In the genomic region with DNA sequence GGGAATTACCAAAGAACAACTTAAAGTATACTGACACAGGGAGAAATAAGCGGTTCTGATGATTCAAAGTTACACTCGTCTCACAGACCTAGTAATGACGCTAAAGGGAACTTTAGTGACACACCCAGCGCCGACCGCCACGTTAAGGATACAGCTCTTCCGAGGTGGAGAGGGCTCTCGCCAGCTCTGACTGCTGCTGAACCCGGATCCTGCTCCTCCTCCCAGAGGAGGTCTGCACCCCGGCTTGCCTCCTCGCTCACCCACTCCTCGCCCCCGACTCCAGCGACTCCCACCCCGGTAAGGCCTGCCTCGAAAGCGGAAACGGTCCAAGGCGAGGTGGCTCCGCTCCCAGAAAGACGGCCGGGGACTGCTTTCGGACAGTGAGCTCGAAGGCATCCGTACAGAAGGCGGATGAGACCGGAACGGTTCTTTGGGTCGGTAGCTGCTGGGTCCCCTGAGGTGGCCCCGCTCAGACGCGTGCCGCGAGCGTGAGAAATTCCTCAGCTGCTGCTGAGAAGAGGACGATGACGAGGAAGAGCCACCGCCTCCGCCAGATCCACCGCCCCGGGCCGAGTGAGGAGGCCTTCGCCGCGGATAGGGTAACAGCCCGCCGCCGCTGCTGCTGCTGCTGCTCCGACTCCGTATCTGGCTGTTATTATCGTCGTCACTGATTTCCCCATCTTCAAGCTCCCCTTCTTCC, we compare ENCODE assay signal across 1 cellular context.
TF ChIP-seq lines count a peak whose summit lies in the region.

No MANE protein-coding gene starts in this region.

TF ChIP-seq in HepG2, 621 proteins besides CTCF, POLR2A, EP300 and RAD21 (continued from another document and continues in another):
- TF ChIP-seq, protein P1, sequence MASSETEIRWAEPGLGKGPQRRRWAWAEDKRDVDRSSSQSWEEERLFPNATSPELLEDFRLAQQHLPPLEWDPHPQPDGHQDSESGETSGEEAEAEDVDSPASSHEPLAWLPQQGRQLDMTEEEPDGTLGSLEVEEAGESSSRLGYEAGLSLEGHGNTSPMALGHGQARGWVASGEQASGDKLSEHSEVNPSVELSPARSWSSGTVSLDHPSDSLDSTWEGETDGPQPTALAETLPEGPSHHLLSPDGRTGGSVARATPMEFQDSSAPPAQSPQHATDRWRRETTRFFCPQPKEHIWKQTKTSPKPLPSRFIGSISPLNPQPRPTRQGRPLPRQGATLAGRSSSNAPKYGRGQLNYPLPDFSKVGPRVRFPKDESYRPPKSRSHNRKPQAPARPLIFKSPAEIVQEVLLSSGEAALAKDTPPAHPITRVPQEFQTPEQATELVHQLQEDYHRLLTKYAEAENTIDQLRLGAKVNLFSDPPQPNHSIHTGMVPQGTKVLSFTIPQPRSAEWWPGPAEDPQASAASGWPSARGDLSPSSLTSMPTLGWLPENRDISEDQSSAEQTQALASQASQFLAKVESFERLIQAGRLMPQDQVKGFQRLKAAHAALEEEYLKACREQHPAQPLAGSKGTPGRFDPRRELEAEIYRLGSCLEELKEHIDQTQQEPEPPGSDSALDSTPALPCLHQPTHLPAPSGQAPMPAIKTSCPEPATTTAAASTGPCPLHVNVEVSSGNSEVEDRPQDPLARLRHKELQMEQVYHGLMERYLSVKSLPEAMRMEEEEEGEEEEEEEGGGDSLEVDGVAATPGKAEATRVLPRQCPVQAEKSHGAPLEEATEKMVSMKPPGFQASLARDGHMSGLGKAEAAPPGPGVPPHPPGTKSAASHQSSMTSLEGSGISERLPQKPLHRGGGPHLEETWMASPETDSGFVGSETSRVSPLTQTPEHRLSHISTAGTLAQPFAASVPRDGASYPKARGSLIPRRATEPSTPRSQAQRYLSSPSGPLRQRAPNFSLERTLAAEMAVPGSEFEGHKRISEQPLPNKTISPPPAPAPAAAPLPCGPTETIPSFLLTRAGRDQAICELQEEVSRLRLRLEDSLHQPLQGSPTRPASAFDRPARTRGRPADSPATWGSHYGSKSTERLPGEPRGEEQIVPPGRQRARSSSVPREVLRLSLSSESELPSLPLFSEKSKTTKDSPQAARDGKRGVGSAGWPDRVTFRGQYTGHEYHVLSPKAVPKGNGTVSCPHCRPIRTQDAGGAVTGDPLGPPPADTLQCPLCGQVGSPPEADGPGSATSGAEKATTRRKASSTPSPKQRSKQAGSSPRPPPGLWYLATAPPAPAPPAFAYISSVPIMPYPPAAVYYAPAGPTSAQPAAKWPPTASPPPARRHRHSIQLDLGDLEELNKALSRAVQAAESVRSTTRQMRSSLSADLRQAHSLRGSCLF (CRISPR knock-in tag; IDR thresholded peaks at IDR 0.05; ENCODE audit: borderline replicate concordance): 0 out of 2 replicates have a peak, but pooled peaks have one; percentile 42
- 0 out of 2 replicates have a peak, but pooled peaks have one; percentile 26 for TF ChIP-seq ZNF589 (CRISPR knock-in tag; conservative IDR thresholded peaks at IDR 0.05)
- TF ChIP-seq, protein P2, sequence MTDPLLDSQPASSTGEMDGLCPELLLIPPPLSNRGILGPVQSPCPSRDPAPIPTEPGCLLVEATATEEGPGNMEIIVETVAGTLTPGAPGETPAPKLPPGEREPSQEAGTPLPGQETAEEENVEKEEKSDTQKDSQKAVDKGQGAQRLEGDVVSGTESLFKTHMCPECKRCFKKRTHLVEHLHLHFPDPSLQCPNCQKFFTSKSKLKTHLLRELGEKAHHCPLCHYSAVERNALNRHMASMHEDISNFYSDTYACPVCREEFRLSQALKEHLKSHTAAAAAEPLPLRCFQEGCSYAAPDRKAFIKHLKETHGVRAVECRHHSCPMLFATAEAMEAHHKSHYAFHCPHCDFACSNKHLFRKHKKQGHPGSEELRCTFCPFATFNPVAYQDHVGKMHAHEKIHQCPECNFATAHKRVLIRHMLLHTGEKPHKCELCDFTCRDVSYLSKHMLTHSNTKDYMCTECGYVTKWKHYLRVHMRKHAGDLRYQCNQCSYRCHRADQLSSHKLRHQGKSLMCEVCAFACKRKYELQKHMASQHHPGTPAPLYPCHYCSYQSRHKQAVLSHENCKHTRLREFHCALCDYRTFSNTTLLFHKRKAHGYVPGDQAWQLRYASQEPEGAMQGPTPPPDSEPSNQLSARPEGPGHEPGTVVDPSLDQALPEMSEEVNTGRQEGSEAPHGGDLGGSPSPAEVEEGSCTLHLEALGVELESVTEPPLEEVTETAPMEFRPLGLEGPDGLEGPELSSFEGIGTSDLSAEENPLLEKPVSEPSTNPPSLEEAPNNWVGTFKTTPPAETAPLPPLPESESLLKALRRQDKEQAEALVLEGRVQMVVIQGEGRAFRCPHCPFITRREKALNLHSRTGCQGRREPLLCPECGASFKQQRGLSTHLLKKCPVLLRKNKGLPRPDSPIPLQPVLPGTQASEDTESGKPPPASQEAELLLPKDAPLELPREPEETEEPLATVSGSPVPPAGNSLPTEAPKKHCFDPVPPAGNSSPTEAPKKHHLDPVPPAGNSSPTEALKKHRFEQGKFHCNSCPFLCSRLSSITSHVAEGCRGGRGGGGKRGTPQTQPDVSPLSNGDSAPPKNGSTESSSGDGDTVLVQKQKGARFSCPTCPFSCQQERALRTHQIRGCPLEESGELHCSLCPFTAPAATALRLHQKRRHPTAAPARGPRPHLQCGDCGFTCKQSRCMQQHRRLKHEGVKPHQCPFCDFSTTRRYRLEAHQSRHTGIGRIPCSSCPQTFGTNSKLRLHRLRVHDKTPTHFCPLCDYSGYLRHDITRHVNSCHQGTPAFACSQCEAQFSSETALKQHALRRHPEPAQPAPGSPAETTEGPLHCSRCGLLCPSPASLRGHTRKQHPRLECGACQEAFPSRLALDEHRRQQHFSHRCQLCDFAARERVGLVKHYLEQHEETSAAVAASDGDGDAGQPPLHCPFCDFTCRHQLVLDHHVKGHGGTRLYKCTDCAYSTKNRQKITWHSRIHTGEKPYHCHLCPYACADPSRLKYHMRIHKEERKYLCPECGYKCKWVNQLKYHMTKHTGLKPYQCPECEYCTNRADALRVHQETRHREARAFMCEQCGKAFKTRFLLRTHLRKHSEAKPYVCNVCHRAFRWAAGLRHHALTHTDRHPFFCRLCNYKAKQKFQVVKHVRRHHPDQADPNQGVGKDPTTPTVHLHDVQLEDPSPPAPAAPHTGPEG (CRISPR knock-in tag; IDR thresholded peaks at IDR 0.05): 0 out of 2 replicates have a peak, but pooled peaks have one; percentile 8
- TF ChIP-seq, protein P3, sequence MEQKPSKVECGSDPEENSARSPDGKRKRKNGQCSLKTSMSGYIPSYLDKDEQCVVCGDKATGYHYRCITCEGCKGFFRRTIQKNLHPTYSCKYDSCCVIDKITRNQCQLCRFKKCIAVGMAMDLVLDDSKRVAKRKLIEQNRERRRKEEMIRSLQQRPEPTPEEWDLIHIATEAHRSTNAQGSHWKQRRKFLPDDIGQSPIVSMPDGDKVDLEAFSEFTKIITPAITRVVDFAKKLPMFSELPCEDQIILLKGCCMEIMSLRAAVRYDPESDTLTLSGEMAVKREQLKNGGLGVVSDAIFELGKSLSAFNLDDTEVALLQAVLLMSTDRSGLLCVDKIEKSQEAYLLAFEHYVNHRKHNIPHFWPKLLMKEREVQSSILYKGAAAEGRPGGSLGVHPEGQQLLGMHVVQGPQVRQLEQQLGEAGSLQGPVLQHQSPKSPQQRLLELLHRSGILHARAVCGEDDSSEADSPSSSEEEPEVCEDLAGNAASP (CRISPR knock-in tag; IDR thresholded peaks at IDR 0.05; ENCODE audit: borderline replicate concordance): 0 out of 2 replicates have a peak, but pooled peaks have one; percentile 8
- TF ChIP-seq DPF2 (CRISPR knock-in tag; IDR thresholded peaks at IDR 0.05; ENCODE audit: borderline replicate concordance, low read depth): no peak
- TF ChIP-seq POLR2AphosphoS2 (IDR thresholded peaks at IDR 0.05; ENCODE audit: low read depth, low read length): no peak
- peak; percentile 63 for TF ChIP-seq ZC3H13 (CRISPR knock-in tag; IDR thresholded peaks at IDR 0.05)
- TF ChIP-seq SMARCC2 (IDR thresholded peaks at IDR 0.05): no peak
- TF ChIP-seq ZNF230 (CRISPR knock-in tag; IDR thresholded peaks at IDR 0.05): peak; percentile 49; the same call in 1 of the 2 replicates
- TF ChIP-seq ZNF83 (CRISPR knock-in tag; IDR thresholded peaks at IDR 0.05; ENCODE audit: borderline replicate concordance): no peak
- TF ChIP-seq, protein P4, sequence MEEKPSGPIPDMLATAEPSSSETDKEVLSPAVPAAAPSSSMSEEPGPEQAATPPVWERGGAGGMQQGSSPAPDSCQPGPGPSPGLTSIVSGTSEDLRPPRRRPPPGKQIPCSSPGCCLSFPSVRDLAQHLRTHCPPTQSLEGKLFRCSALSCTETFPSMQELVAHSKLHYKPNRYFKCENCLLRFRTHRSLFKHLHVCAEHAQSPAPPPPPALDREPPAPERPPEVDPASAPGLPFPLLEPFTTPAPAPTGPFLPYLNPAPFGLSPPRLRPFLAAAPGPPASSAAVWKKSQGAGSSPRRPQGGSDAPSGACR (CRISPR knock-in tag; IDR thresholded peaks at IDR 0.05): no peak
- no peak for TF ChIP-seq ZNF335 (CRISPR knock-in tag; IDR thresholded peaks at IDR 0.05)
- TF ChIP-seq, protein P5, sequence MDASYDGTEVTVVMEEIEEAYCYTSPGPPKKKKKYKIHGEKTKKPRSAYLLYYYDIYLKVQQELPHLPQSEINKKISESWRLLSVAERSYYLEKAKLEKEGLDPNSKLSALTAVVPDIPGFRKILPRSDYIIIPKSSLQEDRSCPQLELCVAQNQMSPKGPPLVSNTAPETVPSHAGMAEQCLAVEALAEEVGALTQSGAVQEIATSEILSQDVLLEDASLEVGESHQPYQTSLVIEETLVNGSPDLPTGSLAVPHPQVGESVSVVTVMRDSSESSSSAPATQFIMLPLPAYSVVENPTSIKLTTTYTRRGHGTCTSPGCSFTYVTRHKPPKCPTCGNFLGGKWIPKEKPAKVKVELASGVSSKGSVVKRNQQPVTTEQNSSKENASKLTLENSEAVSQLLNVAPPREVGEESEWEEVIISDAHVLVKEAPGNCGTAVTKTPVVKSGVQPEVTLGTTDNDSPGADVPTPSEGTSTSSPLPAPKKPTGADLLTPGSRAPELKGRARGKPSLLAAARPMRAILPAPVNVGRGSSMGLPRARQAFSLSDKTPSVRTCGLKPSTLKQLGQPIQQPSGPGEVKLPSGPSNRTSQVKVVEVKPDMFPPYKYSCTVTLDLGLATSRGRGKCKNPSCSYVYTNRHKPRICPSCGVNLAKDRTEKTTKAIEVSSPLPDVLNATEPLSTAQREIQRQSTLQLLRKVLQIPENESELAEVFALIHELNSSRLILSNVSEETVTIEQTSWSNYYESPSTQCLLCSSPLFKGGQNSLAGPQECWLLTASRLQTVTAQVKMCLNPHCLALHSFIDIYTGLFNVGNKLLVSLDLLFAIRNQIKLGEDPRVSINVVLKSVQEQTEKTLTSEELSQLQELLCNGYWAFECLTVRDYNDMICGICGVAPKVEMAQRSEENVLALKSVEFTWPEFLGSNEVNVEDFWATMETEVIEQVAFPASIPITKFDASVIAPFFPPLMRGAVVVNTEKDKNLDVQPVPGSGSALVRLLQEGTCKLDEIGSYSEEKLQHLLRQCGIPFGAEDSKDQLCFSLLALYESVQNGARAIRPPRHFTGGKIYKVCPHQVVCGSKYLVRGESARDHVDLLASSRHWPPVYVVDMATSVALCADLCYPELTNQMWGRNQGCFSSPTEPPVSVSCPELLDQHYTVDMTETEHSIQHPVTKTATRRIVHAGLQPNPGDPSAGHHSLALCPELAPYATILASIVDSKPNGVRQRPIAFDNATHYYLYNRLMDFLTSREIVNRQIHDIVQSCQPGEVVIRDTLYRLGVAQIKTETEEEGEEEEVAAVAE (CRISPR knock-in tag; IDR thresholded peaks at IDR 0.05; ENCODE audit: borderline replicate concordance): no peak
- no peak for TF ChIP-seq ZNF263 (CRISPR knock-in tag; IDR thresholded peaks at IDR 0.05)
- 0 out of 2 replicates have a peak, but pooled peaks have one; percentile 38 for TF ChIP-seq ZNF891 (CRISPR knock-in tag; IDR thresholded peaks at IDR 0.05)
- no peak for TF ChIP-seq NAIF1 (CRISPR knock-in tag; IDR thresholded peaks at IDR 0.05; ENCODE audit: borderline replicate concordance)
- 0 out of 2 replicates have a peak, but pooled peaks have one; percentile 3 for TF ChIP-seq IRF2 (CRISPR knock-in tag; IDR thresholded peaks at IDR 0.05)
- TF ChIP-seq, protein P6, sequence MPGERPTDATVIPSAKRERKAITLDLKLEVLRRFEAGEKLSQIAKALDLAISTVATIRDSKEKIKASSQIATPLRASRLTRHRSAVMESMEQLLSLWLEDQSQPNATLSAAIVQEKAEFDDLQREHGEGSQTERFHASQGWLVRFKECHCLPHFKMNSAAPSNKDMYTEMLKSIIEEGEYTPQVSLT (CRISPR knock-in tag; IDR thresholded peaks at IDR 0.05; ENCODE audit: borderline replicate concordance, low read depth): no peak
- TF ChIP-seq TCF7L2 (IDR thresholded peaks at IDR 0.05; ENCODE audit: low read depth, low read length): no peak
- no peak for TF ChIP-seq ZFP62 (CRISPR knock-in tag; IDR thresholded peaks at IDR 0.05)
- no peak for TF ChIP-seq ZNF564 (CRISPR knock-in tag; IDR thresholded peaks at IDR 0.05)
- no peak for TF ChIP-seq FOXM1 (CRISPR knock-in tag; IDR thresholded peaks at IDR 0.05)
- no peak for TF ChIP-seq EED (CRISPR knock-in tag; IDR thresholded peaks at IDR 0.05)
- TF ChIP-seq, protein P7, sequence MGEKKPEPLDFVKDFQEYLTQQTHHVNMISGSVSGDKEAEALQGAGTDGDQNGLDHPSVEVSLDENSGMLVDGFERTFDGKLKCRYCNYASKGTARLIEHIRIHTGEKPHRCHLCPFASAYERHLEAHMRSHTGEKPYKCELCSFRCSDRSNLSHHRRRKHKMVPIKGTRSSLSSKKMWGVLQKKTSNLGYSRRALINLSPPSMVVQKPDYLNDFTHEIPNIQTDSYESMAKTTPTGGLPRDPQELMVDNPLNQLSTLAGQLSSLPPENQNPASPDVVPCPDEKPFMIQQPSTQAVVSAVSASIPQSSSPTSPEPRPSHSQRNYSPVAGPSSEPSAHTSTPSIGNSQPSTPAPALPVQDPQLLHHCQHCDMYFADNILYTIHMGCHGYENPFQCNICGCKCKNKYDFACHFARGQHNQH (CRISPR knock-in tag; IDR thresholded peaks at IDR 0.05): no peak
- TF ChIP-seq PRPF4 (IDR thresholded peaks at IDR 0.05; ENCODE audit: low read depth, low read length, poor library complexity, severe bottlenecking): no peak
- TF ChIP-seq ZNF572 (CRISPR knock-in tag; IDR thresholded peaks at IDR 0.05): no peak
- 0 out of 2 replicates have a peak, but pooled peaks have one; percentile 33 for TF ChIP-seq TGIF2 (CRISPR knock-in tag; IDR thresholded peaks at IDR 0.05)
- TF ChIP-seq, protein P8, sequence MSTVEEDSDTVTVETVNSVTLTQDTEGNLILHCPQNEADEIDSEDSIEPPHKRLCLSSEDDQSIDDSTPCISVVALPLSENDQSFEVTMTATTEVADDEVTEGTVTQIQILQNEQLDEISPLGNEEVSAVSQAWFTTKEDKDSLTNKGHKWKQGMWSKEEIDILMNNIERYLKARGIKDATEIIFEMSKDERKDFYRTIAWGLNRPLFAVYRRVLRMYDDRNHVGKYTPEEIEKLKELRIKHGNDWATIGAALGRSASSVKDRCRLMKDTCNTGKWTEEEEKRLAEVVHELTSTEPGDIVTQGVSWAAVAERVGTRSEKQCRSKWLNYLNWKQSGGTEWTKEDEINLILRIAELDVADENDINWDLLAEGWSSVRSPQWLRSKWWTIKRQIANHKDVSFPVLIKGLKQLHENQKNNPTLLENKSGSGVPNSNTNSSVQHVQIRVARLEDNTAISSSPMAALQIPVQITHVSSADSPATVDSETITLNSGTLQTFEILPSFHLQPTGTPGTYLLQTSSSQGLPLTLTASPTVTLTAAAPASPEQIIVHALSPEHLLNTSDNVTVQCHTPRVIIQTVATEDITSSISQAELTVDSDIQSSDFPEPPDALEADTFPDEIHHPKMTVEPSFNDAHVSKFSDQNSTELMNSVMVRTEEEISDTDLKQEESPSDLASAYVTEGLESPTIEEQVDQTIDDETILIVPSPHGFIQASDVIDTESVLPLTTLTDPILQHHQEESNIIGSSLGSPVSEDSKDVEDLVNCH (CRISPR knock-in tag; IDR thresholded peaks at IDR 0.05): 0 out of 2 replicates have a peak, but pooled peaks have one; percentile 55
- no peak for TF ChIP-seq SRY (CRISPR knock-in tag; IDR thresholded peaks at IDR 0.05)
